Comparison of ENCODE assay signal across 15 cellular contexts in genomic region chr19:1768248-1768647, GRCh38. TPM values are rescaled to one million over a fixed set of nuclear protein-coding genes. Genes with fewer than 3 reads are reported as not detected.
DNase-seq lines count a peak whose midpoint lies in the region; ATAC-seq, FAIRE-seq and TF ChIP-seq lines count a peak whose summit lies in the region.
"Had no signal": no experiment of that assay in that cellular context is flagged by ENCODE, and none has a peak within 500 bp of the region (broad histone marks: within the 10 kb centered on the region; RNA-seq: fewer than 3 reads in every experiment).

No MANE protein-coding gene starts in this region.

- WGBS in aorta, 2 donors, result 18 to 20% methylated on average over 11 to 13 of the region's 13 CpGs

- H3K27me3 ChIP-seq in BE2C (peaks cover 81% of the 10 kb centered on the region), WERI-Rb-1 (ENCODE audit: insufficient read depth, low read depth, severe bottlenecking) (peaks cover 73% of the 10 kb centered on the region), keratinocyte (ENCODE audit: control insufficient read depth, extremely low read depth, insufficient read depth, low read length) (peaks cover 53% of the 10 kb centered on the region), aorta (ENCODE audit: control insufficient read depth in 1 of 2, insufficient read depth in 2 of 2, low read length in 1 of 2) (no peaks in the 10 kb centered on the region)
- H3K27me3 ChIP-seq in effector memory CD4-positive, alpha-beta T cell (replicated peaks; ENCODE audit: control insufficient read depth, insufficient read depth, low read length, poor library complexity, severe bottlenecking), result peaks cover 64% of the 10 kb centered on the region

- dilution Hi-C loops in keratinocyte (cut with MboI; ENCODE audit: extremely low pct_ligation_motif_present, low sequenced_read_pairs), result no loop called here

- TF ChIP-seq CTCF in BE2C (IDR thresholded peaks at IDR 0.05; ENCODE audit: low read depth, low read length), result peak; percentile 46
- TF ChIP-seq CTCF in WERI-Rb-1 (IDR thresholded peaks at IDR 0.05; ENCODE audit: low read depth, low read length), result peak; percentile 89
- TF ChIP-seq CTCF in keratinocyte (optimal IDR thresholded peaks at IDR 0.05 in 1 of 3, IDR thresholded peaks at IDR 0.05 in 1 of 3, conservative IDR thresholded peaks at IDR 0.05 in 1 of 3; ENCODE audit: extremely low read depth in 1 of 3, insufficient read depth in 2 of 3, low read length in 3 of 3), result peak in 2 of 3 experiments; percentile 43 to 55

- H3K4me3 ChIP-seq in BE2C (ENCODE audit: low read depth, low read length) (no peak overlapping the region), WERI-Rb-1 (ENCODE audit: low read depth, low read length) (no peak overlapping the region), keratinocyte (ENCODE audit: control insufficient read depth in 2 of 3, extremely low read depth in 1 of 3, insufficient read depth in 2 of 3, low read depth in 1 of 3, low read length in 3 of 3) (no peak overlapping the region), aorta (ENCODE audit: low read length in 2 of 2) (no peak overlapping the region)
- H3K4me3 ChIP-seq in effector memory CD4-positive, alpha-beta T cell (ENCODE audit: insufficient read depth, low read depth, low read length, poor library complexity, severe bottlenecking), result no peak overlapping the region

- no peak for ATAC-seq in HG03196 (IDR thresholded peaks at IDR 0.05; ENCODE audit: unreplicated experiment)
- no peak for ATAC-seq in aorta (ENCODE audit: low FRiP score)

- H3K9me3 ChIP-seq in BE2C (no peaks in the 10 kb centered on the region), WERI-Rb-1 (ENCODE audit: severe bottlenecking) (peaks cover 19% of the 10 kb centered on the region), keratinocyte (ENCODE audit: control insufficient read depth, low read depth, low read length) (peaks cover 9% of the 10 kb centered on the region), aorta (ENCODE audit: control insufficient read depth, low read length) (peaks cover 1% of the 10 kb centered on the region)
- peaks cover 11% of the 10 kb centered on the region for H3K9me3 ChIP-seq in effector memory CD4-positive, alpha-beta T cell (ENCODE audit: control insufficient read depth, low read length)

- H3K9ac ChIP-seq in keratinocyte (ENCODE audit: control insufficient read depth, extremely low read depth, insufficient read depth, low read length), result no peak overlapping the region

- H3K36me3 ChIP-seq in BE2C (no peaks in the 10 kb centered on the region), WERI-Rb-1 (no peaks in the 10 kb centered on the region), keratinocyte (ENCODE audit: control insufficient read depth in 2 of 2, extremely low read depth in 1 of 2, insufficient read depth in 2 of 2, low read length in 2 of 2) (no peaks in the 10 kb centered on the region), aorta (ENCODE audit: control insufficient read depth in 1 of 2, insufficient read depth in 2 of 2, low read length in 1 of 2) (no peaks in the 10 kb centered on the region)
- no peaks in the 10 kb centered on the region for H3K36me3 ChIP-seq in effector memory CD4-positive, alpha-beta T cell (ENCODE audit: control insufficient read depth, insufficient read depth, low read length)

- peaks cover 3% of the 10 kb centered on the region for H4K20me1 ChIP-seq in keratinocyte (ENCODE audit: control insufficient read depth, extremely low read depth, insufficient read depth, low read length)

- no peak for FAIRE-seq in keratinocyte (lab: Jason Lieb, UNC)

- H3K9me1 ChIP-seq in keratinocyte (ENCODE audit: control insufficient read depth, extremely low read depth, insufficient read depth, low read length), result no peaks in the 10 kb centered on the region

- no peak overlapping the region for H3K4me2 ChIP-seq in keratinocyte (ENCODE audit: control insufficient read depth, extremely low read depth, insufficient read depth, low read depth, low read length)

- H3K79me2 ChIP-seq in keratinocyte (ENCODE audit: control insufficient read depth, insufficient read depth, low read length), result no peaks in the 10 kb centered on the region

- H3K27ac ChIP-seq in WERI-Rb-1 (no peak overlapping the region), keratinocyte (ENCODE audit: control insufficient read depth, insufficient read depth, low read length) (no peak overlapping the region), aorta (ENCODE audit: low read depth in 1 of 2, low read length in 2 of 2) (no peak overlapping the region)
- H3K27ac ChIP-seq in effector memory CD4-positive, alpha-beta T cell (ENCODE audit: insufficient read depth, low read length, poor library complexity, severe bottlenecking), result no peak overlapping the region
- H3K27ac ChIP-seq: RWPE1 had no signal

- DNase-seq in BE2C (peak; percentile 66), HCEC 1CT (peak; percentile 25), WERI-Rb-1 (peak; percentile 76), keratinocyte (ENCODE audit: low read depth, low spot score) (no peak), NCI-H226 (no peak), aorta (no peak)
- DNase-seq in effector memory CD4-positive, alpha-beta T cell, result no peak
- DNase-seq: activated B cell treated with CpG ODN at 0.5 μM for 24 hours; activated effector memory CD4-positive, alpha-beta T cell treated with anti-CD3 and anti-CD28 coated beads, Interleukin-2, amount 50 U/mL, for 16 hours; CD8-positive, alpha-beta memory T cell; naive B cell; NCI-H2029 treated with DMSO at 0.1 percent for 48 hours; stimulated activated CD4-positive, alpha-beta T cell treated with anti-CD3 and anti-CD28 coated beads, Interleukin-12 subunit alpha, Interleukin-12 subunit beta, amount 100 ng/mL, for 4 hours had no signal

- no peak overlapping the region for H2AFZ ChIP-seq in keratinocyte (ENCODE audit: control insufficient read depth, low read length)

- intact Hi-C loops in aorta (cut with DNase I), result no loop called here

- H3K4me1 ChIP-seq in BE2C (no peaks in the 10 kb centered on the region), keratinocyte (ENCODE audit: control insufficient read depth, extremely low read depth, insufficient read depth, low read length) (peaks cover 13% of the 10 kb centered on the region), aorta (ENCODE audit: control insufficient read depth in 1 of 2, insufficient read depth in 2 of 2, low read length in 2 of 2) (no peaks in the 10 kb centered on the region)
- H3K4me1 ChIP-seq in effector memory CD4-positive, alpha-beta T cell (ENCODE audit: control insufficient read depth, insufficient read depth, low read length, poor library complexity, severe bottlenecking), result peaks cover 4% of the 10 kb centered on the region

RNA-seq across cellular contexts. Expression of gene ONECUT3, which starts 14.9 kb away (rescaled TPM):
- not detected for polyA plus RNA-seq in BE2C (2012; ENCODE audit: insufficient read depth, insufficient read length, low read depth)
- under 0.01 to 0.01 TPM in 2 of 3 replicates, not detected in the other for polyA plus RNA-seq in keratinocyte
- polyA plus RNA-seq in keratinocyte (2011; ENCODE audit: low read depth), result 0.40 TPM
- polyA plus RNA-seq in keratinocyte (2011; cell fraction: cytosol; rRNA removed), result not detected in 2 replicates
- polyA plus RNA-seq in keratinocyte (2011; cell fraction: nucleus; rRNA removed), result 0.03 and 0.04 TPM in 2 replicates
- polyA plus RNA-seq in keratinocyte (2012; ENCODE audit: low replicate concordance), result 0.54 TPM in 1 of 2 replicates, not detected in the other
- polyA minus RNA-seq in keratinocyte, result not detected in 3 replicates
- not detected for polyA minus RNA-seq in keratinocyte (2011; cell fraction: cytosol; rRNA and poly(A)+ RNA removed)
- not detected in 2 replicates for polyA minus RNA-seq in keratinocyte (2011; cell fraction: nucleus; rRNA and poly(A)+ RNA removed)
- total RNA-seq in aorta, result not detected
- polyA plus RNA-seq in aorta, result under 1 TPM in 1 of 2 donors, not detected in 1; 0.03 TPM
- total RNA-seq: activated B cell treated with CpG ODN at 0.5 μM for 24 hours; CD8-positive, alpha-beta memory T cell had no signal
- polyA plus RNA-seq: CD8-positive, alpha-beta memory T cell had no signal

RNA-seq across cellular contexts. Expression of gene ATP8B3, which starts 43.8 kb away (rescaled TPM):
- polyA plus RNA-seq in BE2C (2012; ENCODE audit: insufficient read depth, insufficient read length, low read depth), result 0.29 TPM
- polyA plus RNA-seq in keratinocyte, result 0.98 to 2.8 TPM (median 1.2 TPM) in 3 replicates
- 0.44 TPM for polyA plus RNA-seq in keratinocyte (2011; ENCODE audit: low read depth)
- 0.74 and 1.2 TPM in 2 replicates for polyA plus RNA-seq in keratinocyte (2011; cell fraction: cytosol; rRNA removed)
- 3.3 and 7.1 TPM in 2 replicates for polyA plus RNA-seq in keratinocyte (2011; cell fraction: nucleus; rRNA removed)
- 0.56 and 1.5 TPM in 2 replicates for polyA plus RNA-seq in keratinocyte (2012; ENCODE audit: low replicate concordance)
- 0.82 to 3.7 TPM (median 1.3 TPM) in 3 replicates for polyA minus RNA-seq in keratinocyte
- polyA minus RNA-seq in keratinocyte (2011; cell fraction: cytosol; rRNA and poly(A)+ RNA removed), result 2.5 TPM
- polyA minus RNA-seq in keratinocyte (2011; cell fraction: nucleus; rRNA and poly(A)+ RNA removed), result 1.5 and 1.9 TPM in 2 replicates
- total RNA-seq in aorta, result 1 to 10 TPM; 1.8 to 4.7 TPM
- under 1 TPM; 0.38 to 0.63 TPM for polyA plus RNA-seq in aorta

Comparison
In these comparisons a context has a peak if more than half of its experiments do, and no peak if none do; other contexts are left out.
1. DNase-seq: peak in BE2C (single experiment), HCEC 1CT (single experiment) and WERI-Rb-1 (single experiment); none in keratinocyte (single experiment), NCI-H226 (single experiment), aorta (0 of 2) and effector memory CD4-positive, alpha-beta T cell (0 of 3).
2. Peak in every context shown above with its lines, with median percentiles within 50 percentile points of each other: CTCF ChIP-seq.